In genomic region chr12:2539938-2540337, GRCh38 we compare ENCODE assay signal across 23 cellular contexts.
"Had no signal": no experiment of that assay in that cellular context is flagged by ENCODE, and none has a peak within 500 bp of the region (broad histone marks: within the 10 kb centered on the region; RNA-seq: fewer than 3 reads in every experiment).

No MANE protein-coding gene starts in this region.

- H3K27me3 ChIP-seq: esophagus squamous epithelium, left lung, thyroid gland had no signal

- H3K4me3 Mint-ChIP-seq: activated CD4-positive, alpha-beta T cell treated with anti-CD3 and anti-CD28 coated beads, Interleukin-2, amount 10 ng/mL, durations not matched to agents 24 days and 14 days; activated CD8-positive, alpha-beta memory T cell treated with anti-CD3 and anti-CD28 coated beads, Interleukin-2, amount 10 ng/mL, durations not matched to agents 7 days and 5 days; activated CD8-positive, alpha-beta T cell treated with anti-CD3 and anti-CD28 coated beads for 36 hours; activated naive CD8-positive, alpha-beta T cell treated with anti-CD3 and anti-CD28 coated beads, Interleukin-2, amount 50 U/mL, for 24 hours; activated T-helper 1 cell treated with anti-CD3 and anti-CD28 coated beads, Interleukin-12 subunit alpha, Interleukin-12 subunit beta, Interleukin-2, Interleukin-4 antibody, amounts not matched to agents 30 ng/mL and 10 ng/mL and 1 ng/mL, durations not matched to agents 14 hours and 24 hours and 36 hours; brain; effector memory CD8-positive, alpha-beta T cell; natural killer cell treated with Interleukin-12 subunit alpha and Interleukin-12 subunit beta and Interleukin-15 and Interleukin-18, amount 100 ng/mL, for 72 hours; T-helper 2 cell treated with Interferon-gamma antibody and Interleukin-4, amounts not matched to agents 5 μg/mL and 100 μg/mL, for 36 hours had no signal

- H3K36me3 Mint-ChIP-seq: natural killer cell treated with Interleukin-12 subunit alpha and Interleukin-12 subunit beta and Interleukin-15 and Interleukin-18, amount 100 ng/mL, for 72 hours had no signal

- H3K27ac ChIP-seq: left lung, parathyroid adenoma, SK-N-MC, VCaP had no signal

- H3K4me3 ChIP-seq: esophagus squamous epithelium, left lung, SK-N-MC, thyroid gland had no signal

- H3K4me1 ChIP-seq: left lung, thyroid gland had no signal

- H3K9me3 Mint-ChIP-seq: activated CD4-positive, alpha-beta T cell treated with anti-CD3 and anti-CD28 coated beads, Interleukin-2, amount 10 ng/mL, durations not matched to agents 24 days and 14 days; activated CD8-positive, alpha-beta T cell treated with anti-CD3 and anti-CD28 coated beads for 36 hours; activated naive CD8-positive, alpha-beta T cell treated with anti-CD3 and anti-CD28 coated beads, Interleukin-2, amount 50 U/mL, for 24 hours; activated T-helper 1 cell treated with anti-CD3 and anti-CD28 coated beads, Interleukin-12 subunit alpha, Interleukin-12 subunit beta, Interleukin-2, Interleukin-4 antibody, amounts not matched to agents 30 ng/mL and 10 ng/mL and 1 ng/mL, durations not matched to agents 14 hours and 24 hours and 36 hours; effector memory CD8-positive, alpha-beta T cell; natural killer cell treated with Interleukin-12 subunit alpha and Interleukin-12 subunit beta and Interleukin-15 and Interleukin-18, amount 100 ng/mL, for 72 hours; T-helper 2 cell treated with Interferon-gamma antibody and Interleukin-4, amounts not matched to agents 5 μg/mL and 100 μg/mL, for 36 hours had no signal

- H3K36me3 ChIP-seq: esophagus squamous epithelium, left lung, thyroid gland had no signal

- H3K27me3 Mint-ChIP-seq: activated CD4-positive, alpha-beta T cell treated with anti-CD3 and anti-CD28 coated beads, Interleukin-2, amount 10 ng/mL, durations not matched to agents 24 days and 14 days; activated CD8-positive, alpha-beta memory T cell treated with anti-CD3 and anti-CD28 coated beads, Interleukin-2, amount 10 ng/mL, durations not matched to agents 7 days and 5 days; brain had no signal

- ATAC-seq: activated CD4-positive, CD25-positive, alpha-beta regulatory T cell treated with anti-CD3 and anti-CD28 coated beads, Interleukin-2, amount 50 U/mL, for 24 hours; activated CD8-positive, alpha-beta memory T cell treated with anti-CD3 and anti-CD28 coated beads, Interleukin-2, amount 10 ng/mL, durations not matched to agents 7 days and 5 days; activated CD8-positive, alpha-beta T cell treated with anti-CD3 and anti-CD28 coated beads for 36 hours; activated naive CD8-positive, alpha-beta T cell treated with anti-CD3 and anti-CD28 coated beads, Interleukin-2, amount 50 U/mL, for 24 hours; effector memory CD8-positive, alpha-beta T cell; left lung had no signal

- DNase-seq: activated CD4-positive, alpha-beta T cell treated with anti-CD3 and anti-CD28 coated beads, Interleukin-2, amount 10 ng/mL, durations not matched to agents 24 days and 14 days; activated CD8-positive, alpha-beta memory T cell treated with anti-CD3 and anti-CD28 coated beads, Interleukin-2, amount 10 ng/mL, durations not matched to agents 7 days and 5 days; activated CD8-positive, alpha-beta T cell treated with anti-CD3 and anti-CD28 coated beads for 36 hours; activated gamma-delta T cell; activated naive CD4-positive, alpha-beta T cell treated with anti-CD3 and anti-CD28 coated beads, Interleukin-2, amount 50 U/mL, for 16 hours; activated naive CD8-positive, alpha-beta T cell treated with anti-CD3 and anti-CD28 coated beads, Interleukin-2, amount 50 U/mL, for 24 hours; anterior cingulate cortex; caudate nucleus; effector memory CD8-positive, alpha-beta T cell; esophagus squamous epithelium; left lung; stimulated activated CD4-positive, alpha-beta T cell treated with anti-CD3 and anti-CD28 coated beads, Interleukin-4, amount 100 ng/mL, for 24 hours; stimulated activated naive CD4-positive, alpha-beta T cell treated with Interleukin-2 at 50 U/mL for 16 hours; substantia nigra had no signal

- H3K9me3 ChIP-seq: esophagus squamous epithelium, left lung, thyroid gland had no signal

- H3K27ac Mint-ChIP-seq: activated CD4-positive, alpha-beta T cell treated with anti-CD3 and anti-CD28 coated beads, Interleukin-2, amount 10 ng/mL, durations not matched to agents 24 days and 14 days; activated CD8-positive, alpha-beta memory T cell treated with anti-CD3 and anti-CD28 coated beads, Interleukin-2, amount 10 ng/mL, durations not matched to agents 7 days and 5 days; activated CD8-positive, alpha-beta T cell treated with anti-CD3 and anti-CD28 coated beads for 36 hours; activated naive CD8-positive, alpha-beta T cell treated with anti-CD3 and anti-CD28 coated beads, Interleukin-2, amount 50 U/mL, for 24 hours; activated T-helper 1 cell treated with anti-CD3 and anti-CD28 coated beads, Interleukin-12 subunit alpha, Interleukin-12 subunit beta, Interleukin-2, Interleukin-4 antibody, amounts not matched to agents 30 ng/mL and 10 ng/mL and 1 ng/mL, durations not matched to agents 14 hours and 24 hours and 36 hours; effector memory CD8-positive, alpha-beta T cell; natural killer cell treated with Interleukin-12 subunit alpha and Interleukin-12 subunit beta and Interleukin-15 and Interleukin-18, amount 100 ng/mL, for 72 hours; T-helper 2 cell treated with Interferon-gamma antibody and Interleukin-4, amounts not matched to agents 5 μg/mL and 100 μg/mL, for 36 hours had no signal
